21 cellular contexts compared by ENCODE assay signal in genomic region chr5:104146652-104147051, GRCh38.
DNase-seq lines count a peak whose midpoint lies in the region; FAIRE-seq and TF ChIP-seq lines count a peak whose summit lies in the region.
"Had no signal": no experiment of that assay in that cellular context is flagged by ENCODE, and none has a peak within 500 bp of the region (broad histone marks: within the 10 kb centered on the region; RNA-seq: fewer than 3 reads in every experiment).

No MANE protein-coding gene starts in this region.

- H3K27me3 ChIP-seq in dorsolateral prefrontal cortex = no peaks in the 10 kb centered on the region

- DNase-seq in SK-N-MC (ENCODE audit: low read depth, low spot score) = no peak
- peak; percentile 1 for DNase-seq in foreskin melanocyte
- peak; percentile 3 for DNase-seq in retina
- no peak for DNase-seq in inferior parietal cortex (ENCODE audit: extremely low spot score)
- no peak for DNase-seq in HuH-7 (ENCODE audit: low spot score)
- no peak for DNase-seq in dorsolateral prefrontal cortex
- no peak for DNase-seq in stimulated activated naive CD4-positive, alpha-beta T cell (lab: John Stamatoyannopoulos, UW)
- DNase-seq: CD4-positive, alpha-beta T cell; DMS79; GDM1; GM23248; HCEC 1CT; NCI-H1417 treated with DMSO at 0.1 percent for 48 hours; NCI-H2029 treated with DMSO at 0.1 percent for 48 hours; NCI-H2171 treated with DMSO at 0.1 percent for 48 hours; NCI-H82; PC-9 had no signal

- no peaks in the 10 kb centered on the region for H3K9me3 ChIP-seq in SK-N-MC (ENCODE audit: low read depth, low read length)

- intact Hi-C loops in dorsolateral prefrontal cortex (cut with DNase I) = no loop called here

- TF ChIP-seq CTCF in dorsolateral prefrontal cortex (IDR thresholded peaks at IDR 0.05 in 54 of 56, conservative IDR thresholded peaks at IDR 0.05 in 2 of 56; ENCODE audit: low read depth in 1 of 56, partially characterized antibody in 56 of 56) = no peak

- peak; percentile 96 for FAIRE-seq in G401.6 (lab: Jason Lieb, UNC)
- FAIRE-seq: GM12878, HTR-8/SVneo had no signal

- H3K9ac ChIP-seq in SK-N-MC (ENCODE audit: insufficient read length) = no peak overlapping the region
- H3K9ac ChIP-seq: GM23248 had no signal

- H3K4me3 ChIP-seq in SK-N-MC = peak overlapping the region; percentile 23
- no peak overlapping the region for H3K4me3 ChIP-seq in dorsolateral prefrontal cortex
- H3K4me3 ChIP-seq: GM12878, GM23248, PC-9 had no signal

- H3K27ac ChIP-seq in SK-N-MC (peak overlapping the region; percentile 48), dorsolateral prefrontal cortex (no peak overlapping the region)
- H3K27ac ChIP-seq: GM23248, HL-60, PC-9 had no signal

- H3K36me3 ChIP-seq in SK-N-MC (ENCODE audit: insufficient read depth, low read length) = no peaks in the 10 kb centered on the region

Comparison
In these comparisons a context has a peak if more than half of its experiments do, and no peak if none do; other contexts are left out.
1. DNase-seq: peak in foreskin melanocyte (single experiment) and retina (single experiment); none in SK-N-MC (single experiment), inferior parietal cortex (single experiment), HuH-7 (single experiment), dorsolateral prefrontal cortex (0 of 10) and stimulated activated naive CD4-positive, alpha-beta T cell (0 of 6).